In genomic region chr13:98495627-98496238, GRCh38 we compare ENCODE assay signal across 9 cellular contexts.
A peak's percentile ranks its signal among the peaks of the same experiment; 100 is the strongest.
DNase-seq lines count a peak whose midpoint lies in the region; ATAC-seq, FAIRE-seq and TF ChIP-seq lines count a peak whose summit lies in the region.
"Had no signal": no experiment of that assay in that cellular context is flagged by ENCODE, and none has a peak within 500 bp of the region (broad histone marks: within the 10 kb centered on the region; RNA-seq: fewer than 3 reads in every experiment).

No MANE protein-coding gene starts in this region.

- no peak for FAIRE-seq in keratinocyte (lab: Jason Lieb, UNC)

- H3K9ac ChIP-seq in keratinocyte (ENCODE audit: control insufficient read depth, extremely low read depth, insufficient read depth, low read length), result no peak overlapping the region

- H3K4me1 ChIP-seq in GM23338 (ENCODE audit: insufficient read depth), result peaks cover 46% of the 10 kb centered on the region
- H3K4me1 ChIP-seq in body of pancreas, result peaks cover 21% of the 10 kb centered on the region
- peaks cover 10% of the 10 kb centered on the region for H3K4me1 ChIP-seq in keratinocyte (ENCODE audit: control insufficient read depth, extremely low read depth, insufficient read depth, low read length)
- no peaks in the 10 kb centered on the region for H3K4me1 ChIP-seq in ascending aorta

- 51 to 52% methylated on average over 11 of the region's 11 CpGs for WGBS in body of pancreas, 2 donors

- intact Hi-C loops in body of pancreas (cut with DNase I), result loop anchor here (10.0 kb wide), 1 partner anchor 69 kb away; no protein-coding TSS in a partner anchor
- intact Hi-C loops in ascending aorta (cut with DNase I), result no loop called here

- peaks cover 68% of the 10 kb centered on the region for H3K4me1 Mint-ChIP-seq in GM23338

- no peaks in the 10 kb centered on the region for H3K36me3 ChIP-seq in GM23338 (ENCODE audit: insufficient read depth)
- no peaks in the 10 kb centered on the region for H3K36me3 ChIP-seq in body of pancreas (replicated peaks in 1 of 2; ENCODE audit: insufficient read depth in 1 of 2, low read depth in 2 of 2)
- peaks cover 13 to 22% of the 10 kb centered on the region in 2 experiments for H3K36me3 ChIP-seq in keratinocyte (ENCODE audit: control insufficient read depth in 2 of 2, extremely low read depth in 1 of 2, insufficient read depth in 2 of 2, low read length in 2 of 2)
- H3K36me3 ChIP-seq in ascending aorta, result peaks cover 0 to 7% of the 10 kb centered on the region in 2 donors

- H3K4me3 ChIP-seq in GM23338 (no peak overlapping the region), body of pancreas (no peak overlapping the region), keratinocyte (ENCODE audit: control insufficient read depth in 2 of 3, extremely low read depth in 1 of 3, insufficient read depth in 2 of 3, low read depth in 1 of 3, low read length in 3 of 3) (no peak overlapping the region), skin epidermis (no peak overlapping the region), ascending aorta (no peak overlapping the region)

- DNase-seq in GM23338 (ENCODE audit: low spot score) (no peak), body of pancreas (no peak), keratinocyte (ENCODE audit: low read depth, low spot score) (no peak), GM13977 (ENCODE audit: low spot score) (no peak), ascending aorta (ENCODE audit: low spot score in 2 of 2) (no peak), NCI-H524 treated with DMSO at 0.1 percent for 48 hours (lab: John Stamatoyannopoulos, UW) (no peak)
- DNase-seq: DMS79 treated with DMSO at 0.1 percent for 48 hours had no signal

- peaks cover 46% of the 10 kb centered on the region for H4K20me1 ChIP-seq in GM23338 (replicated peaks; ENCODE audit: insufficient read depth)
- peaks cover 3% of the 10 kb centered on the region for H4K20me1 ChIP-seq in keratinocyte (ENCODE audit: control insufficient read depth, extremely low read depth, insufficient read depth, low read length)

- H3K4me3 Mint-ChIP-seq in GM23338, result no peak overlapping the region

- H3K9me3 Mint-ChIP-seq in GM23338, result no peaks in the 10 kb centered on the region

- H3K27ac Mint-ChIP-seq in GM23338, result peak overlapping the region; percentile 40; the same call in 1 of the 2 replicates

- H3K36me3 Mint-ChIP-seq in GM23338 (ENCODE audit: low read depth), result peaks cover 19% of the 10 kb centered on the region

- H3K9me1 ChIP-seq in keratinocyte (ENCODE audit: control insufficient read depth, extremely low read depth, insufficient read depth, low read length), result no peaks in the 10 kb centered on the region

- no peaks in the 10 kb centered on the region for H3K9me3 ChIP-seq in body of pancreas
- H3K9me3 ChIP-seq in keratinocyte (ENCODE audit: control insufficient read depth, low read depth, low read length), result no peaks in the 10 kb centered on the region
- no peaks in the 10 kb centered on the region for H3K9me3 ChIP-seq in ascending aorta

- dilution Hi-C loops in keratinocyte (cut with MboI; ENCODE audit: extremely low pct_ligation_motif_present, low sequenced_read_pairs), result no loop called here

- peaks cover 95% of the 10 kb centered on the region for H3K79me2 ChIP-seq in GM23338 (replicated peaks; ENCODE audit: insufficient read depth)
- H3K79me2 ChIP-seq in keratinocyte (ENCODE audit: control insufficient read depth, insufficient read depth, low read length), result peaks cover 90% of the 10 kb centered on the region

- TF ChIP-seq POLR2A in body of pancreas (IDR thresholded peaks at IDR 0.05), result no peak

- H3F3A ChIP-seq in GM23338 (replicated peaks; ENCODE audit: low read depth), result no peaks in the 10 kb centered on the region

- TF ChIP-seq CTCF in GM23338 (conservative IDR thresholded peaks at IDR 0.05; ENCODE audit: low read depth in 2 of 2) (no peak), body of pancreas (IDR thresholded peaks at IDR 0.05) (no peak), keratinocyte (optimal IDR thresholded peaks at IDR 0.05 in 1 of 3, IDR thresholded peaks at IDR 0.05 in 1 of 3, conservative IDR thresholded peaks at IDR 0.05 in 1 of 3; ENCODE audit: extremely low read depth in 1 of 3, insufficient read depth in 2 of 3, low read length in 3 of 3) (no peak), GM13977 (IDR thresholded peaks at IDR 0.05; ENCODE audit: extremely low read depth, insufficient read depth, missing control alignments) (no peak), ascending aorta (IDR thresholded peaks at IDR 0.05) (no peak)

- ATAC-seq in GM23338 (peak; percentile 35), body of pancreas (peak; percentile 16), GM19455 (IDR thresholded peaks at IDR 0.05; ENCODE audit: unreplicated experiment) (no peak)

- peak overlapping the region; percentile 64; the same call in 1 of the 2 replicates for H3K27ac ChIP-seq in GM23338 (ENCODE audit: low read depth)
- peak overlapping the region in 3 of 4 donors; percentile 6 to 39 (median 6) for H3K27ac ChIP-seq in body of pancreas
- peak overlapping the region; percentile 2 for H3K27ac ChIP-seq in keratinocyte (ENCODE audit: control insufficient read depth, insufficient read depth, low read length)
- H3K27ac ChIP-seq in skin epidermis, result peak overlapping the region in 19 of 21 experiments; percentile 11 to 84 (median 61)
- H3K27ac ChIP-seq in ascending aorta, result no peak overlapping the region

- no peaks in the 10 kb centered on the region for H3K9me2 ChIP-seq in GM23338 (ENCODE audit: insufficient read depth)

- no peak overlapping the region for H2AFZ ChIP-seq in GM23338
- H2AFZ ChIP-seq in keratinocyte (ENCODE audit: control insufficient read depth, low read length), result no peak overlapping the region

- peaks cover 7% of the 10 kb centered on the region for H3K27me3 Mint-ChIP-seq in GM23338 (ENCODE audit: insufficient read depth, low read depth, poor library complexity)

- in situ Hi-C loops in GM13977 (cut with MboI; ENCODE audit: low pct_unique_long_range_greater_than_20kb, low sequenced_read_pairs, unreplicated experiment), result no loop called here

- no peaks in the 10 kb centered on the region for H3K27me3 ChIP-seq in GM23338 (ENCODE audit: insufficient read depth)
- no peaks in the 10 kb centered on the region for H3K27me3 ChIP-seq in body of pancreas
- no peaks in the 10 kb centered on the region for H3K27me3 ChIP-seq in keratinocyte (ENCODE audit: control insufficient read depth, extremely low read depth, insufficient read depth, low read length)
- no peaks in the 10 kb centered on the region for H3K27me3 ChIP-seq in ascending aorta

- 0 out of 2 replicates have a peak overlapping the region, but pooled peaks have one; percentile 3 for H3K4me2 ChIP-seq in GM23338
- no peak overlapping the region for H3K4me2 ChIP-seq in keratinocyte (ENCODE audit: control insufficient read depth, extremely low read depth, insufficient read depth, low read depth, low read length)

TF ChIP-seq in GM23338, 12 proteins besides CTCF, POLR2A, EP300 and RAD21 (continues in another document):
- TF ChIP-seq REST (IDR thresholded peaks at IDR 0.05; ENCODE audit: unreplicated experiment), result no peak
- no peak for TF ChIP-seq POLR2AphosphoS5 (IDR thresholded peaks at IDR 0.05; ENCODE audit: low read depth)
- TF ChIP-seq JUNB (IDR thresholded peaks at IDR 0.05; ENCODE audit: unreplicated experiment), result no peak
- TF ChIP-seq CREB1 (CRISPR knock-in tag; IDR thresholded peaks at IDR 0.05; ENCODE audit: low read depth), result no peak
- TF ChIP-seq ETS1 (IDR thresholded peaks at IDR 0.05), result no peak
- no peak for TF ChIP-seq EZH2phosphoT487 (IDR thresholded peaks at IDR 0.05; ENCODE audit: unreplicated experiment)
- TF ChIP-seq ZNF114 (CRISPR knock-in tag; IDR thresholded peaks at IDR 0.05), result no peak

Comparison
In these comparisons a context has a peak if more than half of its experiments do, and no peak if none do; other contexts are left out.
1. H3K27ac ChIP-seq: peak in GM23338 (single experiment), body of pancreas (3 of 4), keratinocyte (single experiment) and skin epidermis (19 of 21); none in ascending aorta (0 of 2).